ENCODE assay signal across 8 cellular contexts in the genomic region with DNA sequence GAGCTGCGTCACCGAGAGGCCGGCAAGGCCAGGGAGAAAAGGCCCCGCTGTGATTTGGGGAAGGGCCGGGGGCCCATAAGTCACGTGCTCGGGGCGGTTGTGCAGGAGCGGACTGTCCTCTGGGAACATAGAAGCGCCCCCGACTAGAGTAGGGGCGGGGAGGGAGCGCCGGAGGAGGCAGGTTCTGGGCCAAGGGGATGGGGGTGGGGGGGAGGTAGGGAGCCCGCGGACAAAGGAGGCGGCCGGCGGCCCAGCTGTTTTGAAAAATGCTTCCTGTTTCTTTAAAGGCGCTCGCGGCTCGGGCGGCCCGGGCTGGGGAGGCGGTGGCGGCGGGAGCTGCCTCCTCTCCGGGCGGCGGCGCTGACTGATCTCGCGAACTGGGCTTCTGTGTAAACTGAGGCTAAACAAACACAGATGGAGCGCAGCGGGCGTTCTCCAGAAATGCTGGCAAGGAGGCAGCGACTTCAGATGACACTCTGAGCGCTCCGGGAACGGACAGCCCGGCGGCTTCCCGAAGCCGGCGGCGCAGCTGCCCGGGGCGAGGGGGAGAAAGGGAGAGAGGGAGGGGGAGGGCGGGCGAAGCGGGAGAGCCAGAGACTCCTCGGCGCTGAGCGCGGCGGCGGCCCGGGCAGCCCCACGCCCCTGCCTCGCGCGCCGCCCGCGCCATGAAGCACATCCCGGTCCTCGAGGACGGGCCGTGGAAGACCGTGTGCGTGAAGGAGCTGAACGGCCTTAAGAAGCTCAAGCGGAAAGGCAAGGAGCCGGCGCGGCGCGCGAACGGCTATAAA. TPM values are rescaled to one million over a fixed set of nuclear protein-coding genes. Genes with fewer than 3 reads are reported as not detected.
DNase-seq lines count a peak whose midpoint lies in the region; ATAC-seq and TF ChIP-seq lines count a peak whose summit lies in the region.

A gene with protein sequence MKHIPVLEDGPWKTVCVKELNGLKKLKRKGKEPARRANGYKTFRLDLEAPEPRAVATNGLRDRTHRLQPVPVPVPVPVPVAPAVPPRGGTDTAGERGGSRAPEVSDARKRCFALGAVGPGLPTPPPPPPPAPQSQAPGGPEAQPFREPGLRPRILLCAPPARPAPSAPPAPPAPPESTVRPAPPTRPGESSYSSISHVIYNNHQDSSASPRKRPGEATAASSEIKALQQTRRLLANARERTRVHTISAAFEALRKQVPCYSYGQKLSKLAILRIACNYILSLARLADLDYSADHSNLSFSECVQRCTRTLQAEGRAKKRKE (plus strand): TSS at position 467 of the 788 bp plus-strand sequence. CDS start 199 bp downstream, at position 666.

- peaks cover 14 to 86% (median 63%) of the 10 kb centered on the region in 12 donors for H3K4me1 ChIP-seq in heart left ventricle

- H3K9me3 ChIP-seq in heart left ventricle: no peaks in the 10 kb centered on the region

- peak in 3 of 4 donors; percentile 37 to 49 (median 48) for ATAC-seq in heart left ventricle
- no peak for ATAC-seq in HG03342 (IDR thresholded peaks at IDR 0.05; ENCODE audit: unreplicated experiment)
- ATAC-seq in GM19397 (IDR thresholded peaks at IDR 0.05; ENCODE audit: unreplicated experiment): no peak

- TF ChIP-seq CTCF in heart left ventricle (IDR thresholded peaks at IDR 0.05): peak in 2 of 12 donors; percentile 7 to 14

- H3K27me3 ChIP-seq in heart left ventricle: peaks cover 0 to 37% (median 0%) of the 10 kb centered on the region in 9 donors

- peak; percentile 20 for DNase-seq in activated gamma-delta T cell (lab: John Stamatoyannopoulos, UW)
- DNase-seq in activated gamma-delta T cell treated with Interleukin-2 at 50 U/mL for 16 hours: no peak
- DNase-seq in NCI-H2196 treated with DMSO at 0.1 percent for 48 hours (lab: John Stamatoyannopoulos, UW; ENCODE audit: unreplicated experiment): peak; percentile 26
- DNase-seq in heart left ventricle: peak; percentile 76 to 89 (median 83)
- DNase-seq in nucleus accumbens (lab: John Stamatoyannopoulos, UW): peak in 49 of 56 donors; percentile 21 to 81 (median 52)

- peaks cover 0 to 5% (median 0%) of the 10 kb centered on the region in 9 donors for H3K36me3 ChIP-seq in heart left ventricle

- H3K27ac ChIP-seq in adipose tissue (ENCODE audit: low read depth, low read length): no peak within 1 kb of the TSS
- H3K27ac ChIP-seq in heart left ventricle: peak within 1 kb of the TSS; percentile 68 to 95 (median 88)

- TF ChIP-seq POLR2A in heart left ventricle (IDR thresholded peaks at IDR 0.05): peak in 1 of 2 donors; percentile 68

- intact Hi-C loops in heart left ventricle (cut with DNase I): loop anchor here in 9 of 10 donors (2.0 to 5.0 kb wide), 8 partner anchors 19 to 59 kb away; no protein-coding TSS in a partner anchor

- WGBS in adipose tissue, 3 donors: 0 to 3% (median 1%) methylated on average over 61 to 81 of the region's 81 CpGs
- WGBS in heart left ventricle, 4 donors: 1 to 2% (median 2%) methylated on average over 43 to 81 of the region's 81 CpGs

- peak within 1 kb of the TSS; percentile 64 to 94 (median 86) for H3K4me3 ChIP-seq in heart left ventricle

RNA-seq across cellular contexts. Expression of the gene that starts here (rescaled TPM):
- polyA plus RNA-seq in adipose tissue: 10 to 100 TPM; 10.2 to 57.5 (median 29.5) TPM
- 100 to 1,000 TPM in 1 of 9 donors, 10 to 100 TPM in 8; 11.8 to 103 (median 18.5) TPM for total RNA-seq in heart left ventricle
- polyA plus RNA-seq in heart left ventricle: 10 to 100 TPM; 22.9 to 37.9 TPM

Comparison
In these comparisons a context has a peak if more than half of its experiments do, and no peak if none do; other contexts are left out.
1. ATAC-seq: peak in heart left ventricle (3 of 4); none in HG03342 (single experiment) and GM19397 (single experiment).